1 cellular context compared by ENCODE assay signal in the genomic region with DNA sequence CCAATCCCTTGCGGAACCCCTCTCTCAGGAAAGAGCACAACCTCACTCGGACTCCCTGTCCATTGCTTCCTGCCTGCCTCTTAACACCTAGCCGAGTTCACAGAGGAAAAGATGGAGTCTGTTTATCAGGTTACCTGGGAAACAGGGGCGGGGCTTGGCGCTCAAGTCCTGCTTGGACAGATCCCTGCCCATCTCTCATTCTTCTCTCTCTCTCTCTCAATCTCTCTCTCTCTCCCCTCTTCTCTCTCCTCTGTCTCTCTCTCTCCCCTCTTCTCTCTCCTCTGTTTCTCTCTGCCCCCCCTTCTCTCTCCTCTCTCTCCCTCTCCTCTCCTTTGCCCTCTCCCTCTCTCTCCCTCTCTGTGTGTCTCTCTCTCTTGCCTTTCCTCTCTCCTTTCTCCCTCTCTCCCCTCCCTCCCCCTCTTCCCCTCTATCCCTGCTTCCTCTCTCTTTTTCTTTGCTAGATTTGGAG.
TF ChIP-seq lines count a peak whose summit lies in the region.

A gene with protein sequence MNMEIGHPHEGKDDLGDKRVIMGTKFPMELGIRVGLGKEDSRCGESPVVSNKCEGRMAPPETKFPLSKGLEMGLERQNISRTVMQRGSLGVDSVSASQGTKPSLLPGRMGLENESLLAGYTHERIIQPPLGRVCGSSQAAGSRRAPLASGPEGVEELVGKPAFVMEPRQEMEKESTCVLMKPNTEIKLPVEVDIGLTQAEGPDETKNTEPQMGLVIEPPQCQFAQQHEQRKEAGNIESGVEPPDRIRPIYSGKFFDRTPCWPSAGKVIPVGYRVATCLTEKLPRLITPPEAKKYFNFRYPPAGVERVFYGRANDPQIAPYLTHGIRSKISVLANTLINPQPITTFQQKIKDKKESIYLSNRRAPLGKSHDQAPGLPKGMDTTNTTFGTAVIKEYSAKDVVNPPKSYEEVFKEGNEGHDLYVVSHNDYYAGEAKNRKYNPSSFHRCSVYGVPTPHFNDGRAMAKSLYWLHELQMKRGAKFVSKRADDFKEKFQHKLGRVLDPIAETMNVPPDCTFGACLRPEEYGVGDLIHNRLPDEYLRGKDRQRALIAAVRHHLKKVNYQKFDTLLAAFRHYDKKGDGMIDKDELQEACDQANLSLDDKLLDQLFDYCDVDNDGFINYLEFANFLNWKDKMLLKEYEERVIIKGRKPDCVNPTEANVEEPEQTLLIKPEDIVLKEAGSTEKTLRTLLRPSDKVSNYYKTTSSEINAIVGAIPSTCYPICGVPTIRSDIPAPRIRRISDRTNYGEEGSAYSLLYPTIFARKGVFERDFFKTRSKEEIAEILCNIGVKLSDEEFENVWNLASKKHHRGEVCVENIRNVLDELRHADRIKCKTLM (minus strand): TSS at position 120 of the 469 bp plus-strand sequence. CDS start 199 bp downstream, outside the sequence.

TF ChIP-seq in K562, 482 proteins besides CTCF, POLR2A, EP300 and RAD21 (continued from another document and continues in another):
- TF ChIP-seq, protein P1, sequence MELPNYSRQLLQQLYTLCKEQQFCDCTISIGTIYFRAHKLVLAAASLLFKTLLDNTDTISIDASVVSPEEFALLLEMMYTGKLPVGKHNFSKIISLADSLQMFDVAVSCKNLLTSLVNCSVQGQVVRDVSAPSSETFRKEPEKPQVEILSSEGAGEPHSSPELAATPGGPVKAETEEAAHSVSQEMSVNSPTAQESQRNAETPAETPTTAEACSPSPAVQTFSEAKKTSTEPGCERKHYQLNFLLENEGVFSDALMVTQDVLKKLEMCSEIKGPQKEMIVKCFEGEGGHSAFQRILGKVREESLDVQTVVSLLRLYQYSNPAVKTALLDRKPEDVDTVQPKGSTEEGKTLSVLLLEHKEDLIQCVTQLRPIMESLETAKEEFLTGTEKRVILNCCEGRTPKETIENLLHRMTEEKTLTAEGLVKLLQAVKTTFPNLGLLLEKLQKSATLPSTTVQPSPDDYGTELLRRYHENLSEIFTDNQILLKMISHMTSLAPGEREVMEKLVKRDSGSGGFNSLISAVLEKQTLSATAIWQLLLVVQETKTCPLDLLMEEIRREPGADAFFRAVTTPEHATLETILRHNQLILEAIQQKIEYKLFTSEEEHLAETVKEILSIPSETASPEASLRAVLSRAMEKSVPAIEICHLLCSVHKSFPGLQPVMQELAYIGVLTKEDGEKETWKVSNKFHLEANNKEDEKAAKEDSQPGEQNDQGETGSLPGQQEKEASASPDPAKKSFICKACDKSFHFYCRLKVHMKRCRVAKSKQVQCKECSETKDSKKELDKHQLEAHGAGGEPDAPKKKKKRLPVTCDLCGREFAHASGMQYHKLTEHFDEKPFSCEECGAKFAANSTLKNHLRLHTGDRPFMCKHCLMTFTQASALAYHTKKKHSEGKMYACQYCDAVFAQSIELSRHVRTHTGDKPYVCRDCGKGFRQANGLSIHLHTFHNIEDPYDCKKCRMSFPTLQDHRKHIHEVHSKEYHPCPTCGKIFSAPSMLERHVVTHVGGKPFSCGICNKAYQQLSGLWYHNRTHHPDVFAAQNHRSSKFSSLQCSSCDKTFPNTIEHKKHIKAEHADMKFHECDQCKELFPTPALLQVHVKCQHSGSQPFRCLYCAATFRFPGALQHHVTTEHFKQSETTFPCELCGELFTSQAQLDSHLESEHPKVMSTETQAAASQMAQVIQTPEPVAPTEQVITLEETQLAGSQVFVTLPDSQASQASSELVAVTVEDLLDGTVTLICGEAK (IDR thresholded peaks at IDR 0.05): peak; percentile 57; the same call in 1 of the 2 replicates
- TF ChIP-seq, protein P1 (CRISPR knock-in tag; IDR thresholded peaks at IDR 0.05): no peak
- TF ChIP-seq SNRNP70 (optimal IDR thresholded peaks at IDR 0.05; ENCODE audit: low read depth, low read length) (no peak), TRIM24 (IDR thresholded peaks at IDR 0.05) (peak; percentile 44 to 65; a peak in 2 of 4 replicates), MYBL2 (IDR thresholded peaks at IDR 0.05; ENCODE audit: low read depth) (peak; percentile 46; the same call in 1 of the 2 replicates), MYBL2 (CRISPR knock-in tag; IDR thresholded peaks at IDR 0.05; ENCODE audit: borderline replicate concordance) (no peak), ZNF512 (tag; IDR thresholded peaks at IDR 0.05) (peak; percentile 96), POLR3G (IDR thresholded peaks at IDR 0.05; ENCODE audit: extremely low read depth, insufficient read length, insufficient replicate concordance) (no peak), BCOR (IDR thresholded peaks at IDR 0.05) (peak; percentile 69), MCM3 (IDR thresholded peaks at IDR 0.05) (0 out of 2 replicates have a peak, but pooled peaks have one; percentile 52), MYC (IDR thresholded peaks at IDR 0.05; ENCODE audit: low read depth, low read length) (no peak), MYC (CRISPR knock-in tag; IDR thresholded peaks at IDR 0.05; ENCODE audit: borderline replicate concordance, low read depth) (no peak), SIRT6 (IDR thresholded peaks at IDR 0.05; ENCODE audit: low read depth, low read length) (no peak), HDAC2 (IDR thresholded peaks at IDR 0.05) (peak; percentile 86), CTBP1 (IDR thresholded peaks at IDR 0.05; ENCODE audit: borderline replicate concordance) (peak; percentile 61), POLR2B (IDR thresholded peaks at IDR 0.05; ENCODE audit: low read depth, partially characterized antibody) (peak; percentile 52), SRF (CRISPR knock-in tag; IDR thresholded peaks at IDR 0.05) (no peak), PHB2 (IDR thresholded peaks at IDR 0.05; ENCODE audit: low read depth) (peak; percentile 80), GATAD2A (IDR thresholded peaks at IDR 0.05) (peak; percentile 66; the same call in 1 of the 2 replicates), ARNT (IDR thresholded peaks at IDR 0.05) (peak in 1 of 2 experiments; percentile 51; a peak in 1 of 4 replicates), HNRNPH1 (optimal IDR thresholded peaks at IDR 0.05; ENCODE audit: low read depth, low read length) (no peak), NCOA2 (IDR thresholded peaks at IDR 0.05; ENCODE audit: partially characterized antibody in 2 of 2) (peak in 1 of 2 experiments; percentile 22), HLTF (IDR thresholded peaks at IDR 0.05) (peak; percentile 97), TEAD1 (CRISPR knock-in tag; IDR thresholded peaks at IDR 0.05) (no peak), MLLT1 (IDR thresholded peaks at IDR 0.05) (peak; percentile 84 to 94), ZNF146 (CRISPR knock-in tag; IDR thresholded peaks at IDR 0.05; ENCODE audit: unreplicated experiment) (no peak), ZBED1 (IDR thresholded peaks at IDR 0.05) (no peak), CBX8 (IDR thresholded peaks at IDR 0.05; ENCODE audit: borderline replicate concordance, extremely low read depth, low read depth, low read length, poor library complexity, severe bottlenecking) (no peak), EHMT2 (IDR thresholded peaks at IDR 0.05) (peak; percentile 84), DDX20 (tag; IDR thresholded peaks at IDR 0.05; ENCODE audit: low read depth) (no peak), ZBTB12 (CRISPR knock-in tag; IDR thresholded peaks at IDR 0.05) (no peak), MEIS2 (IDR thresholded peaks at IDR 0.05; ENCODE audit: partially characterized antibody) (peak; percentile 31), LARP7 (IDR thresholded peaks at IDR 0.05) (peak; percentile 99), COPS2 (conservative IDR thresholded peaks at IDR 0.05) (no peak)
- TF ChIP-seq, protein P2, sequence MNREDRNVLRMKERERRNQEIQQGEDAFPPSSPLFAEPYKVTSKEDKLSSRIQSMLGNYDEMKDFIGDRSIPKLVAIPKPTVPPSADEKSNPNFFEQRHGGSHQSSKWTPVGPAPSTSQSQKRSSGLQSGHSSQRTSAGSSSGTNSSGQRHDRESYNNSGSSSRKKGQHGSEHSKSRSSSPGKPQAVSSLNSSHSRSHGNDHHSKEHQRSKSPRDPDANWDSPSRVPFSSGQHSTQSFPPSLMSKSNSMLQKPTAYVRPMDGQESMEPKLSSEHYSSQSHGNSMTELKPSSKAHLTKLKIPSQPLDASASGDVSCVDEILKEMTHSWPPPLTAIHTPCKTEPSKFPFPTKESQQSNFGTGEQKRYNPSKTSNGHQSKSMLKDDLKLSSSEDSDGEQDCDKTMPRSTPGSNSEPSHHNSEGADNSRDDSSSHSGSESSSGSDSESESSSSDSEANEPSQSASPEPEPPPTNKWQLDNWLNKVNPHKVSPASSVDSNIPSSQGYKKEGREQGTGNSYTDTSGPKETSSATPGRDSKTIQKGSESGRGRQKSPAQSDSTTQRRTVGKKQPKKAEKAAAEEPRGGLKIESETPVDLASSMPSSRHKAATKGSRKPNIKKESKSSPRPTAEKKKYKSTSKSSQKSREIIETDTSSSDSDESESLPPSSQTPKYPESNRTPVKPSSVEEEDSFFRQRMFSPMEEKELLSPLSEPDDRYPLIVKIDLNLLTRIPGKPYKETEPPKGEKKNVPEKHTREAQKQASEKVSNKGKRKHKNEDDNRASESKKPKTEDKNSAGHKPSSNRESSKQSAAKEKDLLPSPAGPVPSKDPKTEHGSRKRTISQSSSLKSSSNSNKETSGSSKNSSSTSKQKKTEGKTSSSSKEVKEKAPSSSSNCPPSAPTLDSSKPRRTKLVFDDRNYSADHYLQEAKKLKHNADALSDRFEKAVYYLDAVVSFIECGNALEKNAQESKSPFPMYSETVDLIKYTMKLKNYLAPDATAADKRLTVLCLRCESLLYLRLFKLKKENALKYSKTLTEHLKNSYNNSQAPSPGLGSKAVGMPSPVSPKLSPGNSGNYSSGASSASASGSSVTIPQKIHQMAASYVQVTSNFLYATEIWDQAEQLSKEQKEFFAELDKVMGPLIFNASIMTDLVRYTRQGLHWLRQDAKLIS (CRISPR knock-in tag; IDR thresholded peaks at IDR 0.05): no peak
- TF ChIP-seq, protein P3, sequence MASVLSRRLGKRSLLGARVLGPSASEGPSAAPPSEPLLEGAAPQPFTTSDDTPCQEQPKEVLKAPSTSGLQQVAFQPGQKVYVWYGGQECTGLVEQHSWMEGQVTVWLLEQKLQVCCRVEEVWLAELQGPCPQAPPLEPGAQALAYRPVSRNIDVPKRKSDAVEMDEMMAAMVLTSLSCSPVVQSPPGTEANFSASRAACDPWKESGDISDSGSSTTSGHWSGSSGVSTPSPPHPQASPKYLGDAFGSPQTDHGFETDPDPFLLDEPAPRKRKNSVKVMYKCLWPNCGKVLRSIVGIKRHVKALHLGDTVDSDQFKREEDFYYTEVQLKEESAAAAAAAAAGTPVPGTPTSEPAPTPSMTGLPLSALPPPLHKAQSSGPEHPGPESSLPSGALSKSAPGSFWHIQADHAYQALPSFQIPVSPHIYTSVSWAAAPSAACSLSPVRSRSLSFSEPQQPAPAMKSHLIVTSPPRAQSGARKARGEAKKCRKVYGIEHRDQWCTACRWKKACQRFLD (CRISPR knock-in tag; IDR thresholded peaks at IDR 0.05): no peak
